Comparison of ENCODE assay signal across 18 cellular contexts in genomic region chr17:50325906-50326305, GRCh38. TPM values are rescaled to one million over a fixed set of nuclear protein-coding genes. Genes with fewer than 3 reads are reported as not detected.
"Had no signal": no experiment of that assay in that cellular context is flagged by ENCODE, and none has a peak within 500 bp of the region (broad histone marks: within the 10 kb centered on the region; RNA-seq: fewer than 3 reads in every experiment).

No MANE protein-coding gene starts in this region.

- H3K4me3 ChIP-seq: hepatocyte, lung, right atrium auricular region, sigmoid colon, skin epidermis had no signal

- H3K27ac Mint-ChIP-seq: dendritic cell treated with granulocyte-macrophage colony-stimulating factor and Interleukin-4, amounts not matched to agents 40 ng/mL and 50 ng/mL, for 4 days; effector memory CD8-positive, alpha-beta T cell; naive B cell; nephron progenitor cell had no signal

- H3K27ac ChIP-seq: hepatocyte, right atrium auricular region, sigmoid colon, skin epidermis had no signal

- ATAC-seq: effector memory CD8-positive, alpha-beta T cell; left colon; left ventricle myocardium superior had no signal

- DNase-seq: effector memory CD8-positive, alpha-beta T cell; foreskin melanocyte; head of caudate nucleus; left colon; left ventricle myocardium superior; mesenchymal stem cell; naive B cell; nephron progenitor cell; sigmoid colon; stimulated activated CD4-positive, alpha-beta T cell treated with anti-CD3 and anti-CD28 coated beads, Interleukin-2, amount 100 ng/mL, for 24 hours; stimulated activated naive CD4-positive, alpha-beta T cell treated with Interleukin-2 at 50 U/mL for 16 hours; trophoblast cell had no signal

- H3K36me3 Mint-ChIP-seq: naive B cell had no signal

- H3K4me1 Mint-ChIP-seq: naive B cell had no signal

- H3K4me2 ChIP-seq: hepatocyte had no signal

- H3K36me3 ChIP-seq: right atrium auricular region, sigmoid colon had no signal

- H3K9me3 ChIP-seq: right atrium auricular region, sigmoid colon had no signal

- H3K27me3 ChIP-seq: hepatocyte, right atrium auricular region, sigmoid colon had no signal

- H3K9me3 Mint-ChIP-seq: dendritic cell treated with granulocyte-macrophage colony-stimulating factor and Interleukin-4, amounts not matched to agents 40 ng/mL and 50 ng/mL, for 4 days; effector memory CD8-positive, alpha-beta T cell; naive B cell; nephron progenitor cell had no signal

- H3K4me1 ChIP-seq: right atrium auricular region, sigmoid colon had no signal

- H2AFZ ChIP-seq: hepatocyte had no signal

- H3K4me3 Mint-ChIP-seq: dendritic cell treated with granulocyte-macrophage colony-stimulating factor and Interleukin-4, amounts not matched to agents 40 ng/mL and 50 ng/mL, for 4 days; effector memory CD8-positive, alpha-beta T cell; naive B cell; nephron progenitor cell had no signal

RNA-seq across cellular contexts. Expression of gene TMEM92, which starts 51.6 kb away (rescaled TPM):
- total RNA-seq: endothelial cell of umbilical vein, left ventricle myocardium superior, right atrium auricular region, sigmoid colon had no signal
